Comparison of ENCODE assay signal across 8 cellular contexts in the genomic region with DNA sequence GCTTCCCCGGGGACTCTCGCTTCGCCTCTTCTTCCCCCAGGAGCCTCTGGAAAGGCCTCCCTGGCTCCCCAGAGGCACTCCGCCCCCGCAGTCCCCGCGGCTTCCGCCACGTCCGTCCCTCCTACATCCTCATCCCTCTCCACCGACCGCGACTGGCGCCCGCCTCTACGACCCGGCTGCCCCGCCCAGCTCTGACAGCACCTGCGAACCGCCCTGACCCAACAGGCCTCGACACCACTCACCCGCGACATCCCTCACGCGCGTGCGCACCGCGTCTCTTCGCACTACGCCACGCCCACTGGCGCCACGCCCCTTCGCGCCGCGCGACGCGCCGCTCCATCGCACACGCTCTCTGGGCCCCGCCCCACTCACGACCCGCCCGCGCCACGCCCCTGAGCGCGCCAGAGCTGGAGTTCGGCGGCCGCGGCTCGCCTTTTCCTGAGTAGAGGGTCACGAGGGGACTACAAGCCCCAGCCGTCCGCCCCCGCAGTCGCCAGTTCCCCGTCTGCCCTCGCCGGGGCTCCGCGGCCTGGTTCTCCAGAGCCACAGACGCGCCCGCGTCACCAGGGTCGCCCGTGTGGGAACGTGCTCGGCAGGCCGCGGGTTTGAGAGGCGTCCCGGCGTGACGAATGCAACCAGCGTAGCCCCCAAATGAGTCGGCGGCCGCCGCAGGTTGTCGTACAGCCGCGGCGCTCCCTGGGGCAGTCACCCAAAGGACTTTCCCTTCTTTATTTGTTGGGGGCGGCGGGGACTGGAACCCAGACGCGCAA. TPM values are rescaled to one million over a fixed set of nuclear protein-coding genes. Genes with fewer than 3 reads are reported as not detected.
DNase-seq lines count a peak whose midpoint lies in the region; ATAC-seq and TF ChIP-seq lines count a peak whose summit lies in the region.

No MANE protein-coding gene starts in this region.

- TF ChIP-seq CTCF in GM10266 (IDR thresholded peaks at IDR 0.05; ENCODE audit: control insufficient read depth, insufficient read depth, low read depth, missing control alignments): no peak
- no peak for TF ChIP-seq CTCF in omental fat pad (IDR thresholded peaks at IDR 0.05)

- ATAC-seq in HG02610 (IDR thresholded peaks at IDR 0.05; ENCODE audit: unreplicated experiment) (peak; percentile 84), omental fat pad (ENCODE audit: low FRiP score) (peak; percentile 99)

- DNase-seq in GM10266 (ENCODE audit: extremely low spot score) (peak; percentile 93), NCI-H1048 (lab: John Stamatoyannopoulos, UW) (peak; percentile 81), SK-N-DZ (ENCODE audit: low spot score) (peak; percentile 96), germinal center (ENCODE audit: low spot score) (peak; percentile 95), omental fat pad (ENCODE audit: low spot score) (peak; percentile 75)
- DNase-seq in activated naive CD4-positive, alpha-beta T cell treated with anti-CD3 and anti-CD28 coated beads, Interleukin-2, amount 50 U/mL, for 16 hours: peak; percentile 96

- H3K27ac ChIP-seq in temporal lobe (ENCODE audit: low read depth, low read length): peak overlapping the region; percentile 91

RNA-seq across cellular contexts. Expression of gene LRRC37A3, which starts 56.2 kb away (rescaled TPM):
- 0.73 and 1.0 TPM in 2 replicates for polyA plus RNA-seq in SK-N-DZ (2014; cell fraction: cytosol; rRNA removed)
- 1.9 and 4.9 TPM in 2 replicates for polyA plus RNA-seq in SK-N-DZ (2014; cell fraction: nucleus; rRNA removed)
- total RNA-seq in omental fat pad (1 to 10 TPM; 1.3 to 6.5 (median 4.1) TPM), temporal lobe (22.1 TPM)

Comparison
In these comparisons a context has a peak if more than half of its experiments do, and no peak if none do; other contexts are left out.
1. Peak in every context shown above with its lines: DNase-seq, ATAC-seq and H3K27ac ChIP-seq.